12 cellular contexts compared by ENCODE assay signal in genomic region chr1:22709227-22709626, GRCh38. TPM values are rescaled to one million over a fixed set of nuclear protein-coding genes. Genes with fewer than 3 reads are reported as not detected.
DNase-seq lines count a peak whose midpoint lies in the region; ATAC-seq and TF ChIP-seq lines count a peak whose summit lies in the region.
"Had no signal": no experiment of that assay in that cellular context is flagged by ENCODE, and none has a peak within 500 bp of the region (broad histone marks: within the 10 kb centered on the region; RNA-seq: fewer than 3 reads in every experiment).

No MANE protein-coding gene starts in this region.

- peak; percentile 3 to 7 for DNase-seq in NCI-H526 (lab: John Stamatoyannopoulos, UW)
- DNase-seq in NCI-H526 treated with DMSO at 0.1 percent for 48 hours (lab: John Stamatoyannopoulos, UW) = no peak
- DNase-seq in epithelial cell of proximal tubule (ENCODE audit: low read depth) = no peak
- DNase-seq in retinal pigment epithelial cell (ENCODE audit: low read depth) = no peak
- no peak for DNase-seq in omental fat pad (ENCODE audit: low spot score)
- DNase-seq in NCI-H1092 treated with DMSO at 0.1 percent for 48 hours (lab: John Stamatoyannopoulos, UW) = no peak
- DNase-seq: activated CD4-positive, alpha-beta T cell treated with anti-CD3 and anti-CD28 coated beads for 48 hours; activated naive CD8-positive, alpha-beta T cell treated with anti-CD3 and anti-CD28 coated beads, Interleukin-2, amount 50 U/mL, for 24 hours; esophagus squamous epithelium; NCI-H187 treated with DMSO at 0.1 percent for 48 hours had no signal

- no peak overlapping the region for H3K4me3 ChIP-seq in OCI-LY3 (ENCODE audit: low read length)
- H3K4me3 ChIP-seq in epithelial cell of proximal tubule (ENCODE audit: low read depth, low read length) = no peak overlapping the region
- no peak overlapping the region for H3K4me3 ChIP-seq in retinal pigment epithelial cell (ENCODE audit: low read length)

- H3K9ac ChIP-seq in OCI-LY3 (ENCODE audit: low read length) = no peak overlapping the region

- no peaks in the 10 kb centered on the region for H3K9me3 ChIP-seq in OCI-LY3 (ENCODE audit: insufficient read depth, low read length)
- H3K9me3 ChIP-seq: esophagus squamous epithelium had no signal

- TF ChIP-seq CTCF in OCI-LY3 (IDR thresholded peaks at IDR 0.05; ENCODE audit: low read depth, low read length) (no peak), epithelial cell of proximal tubule (conservative IDR thresholded peaks at IDR 0.05; ENCODE audit: low read depth, low read length) (peak; percentile 52), retinal pigment epithelial cell (conservative IDR thresholded peaks at IDR 0.05; ENCODE audit: low read depth, low read length) (peak; percentile 61), omental fat pad (IDR thresholded peaks at IDR 0.05) (no peak)

- H3K4me1 ChIP-seq in OCI-LY3 (ENCODE audit: low read length) = peaks cover 49% of the 10 kb centered on the region

- H3K36me3 ChIP-seq in OCI-LY3 (replicated peaks; ENCODE audit: low read depth, low read length) = no peaks in the 10 kb centered on the region
- H3K36me3 ChIP-seq: esophagus squamous epithelium had no signal

- H3K27ac ChIP-seq in OCI-LY3 (ENCODE audit: low read length) = no peak overlapping the region
- H3K27ac ChIP-seq: esophagus squamous epithelium had no signal

- peaks cover 10% of the 10 kb centered on the region for H3K79me2 ChIP-seq in OCI-LY3 (ENCODE audit: low read length)

- H3K4me2 ChIP-seq in OCI-LY3 (ENCODE audit: low read length) = peak overlapping the region; percentile 44; the same call in 1 of the 2 replicates

- ATAC-seq in GM18868 (IDR thresholded peaks at IDR 0.05; ENCODE audit: unreplicated experiment) (no peak), omental fat pad (ENCODE audit: low FRiP score) (no peak)
- ATAC-seq: activated naive CD8-positive, alpha-beta T cell treated with anti-CD3 and anti-CD28 coated beads, Interleukin-2, amount 50 U/mL, for 24 hours had no signal

- H3K27me3 ChIP-seq in OCI-LY3 (ENCODE audit: low read depth, low read length) = peaks cover 23% of the 10 kb centered on the region

- H4K20me1 ChIP-seq in OCI-LY3 (ENCODE audit: insufficient read depth, low read length) = peaks cover 12% of the 10 kb centered on the region

- H2AFZ ChIP-seq in OCI-LY3 (ENCODE audit: low read depth, low read length) = no peak overlapping the region

RNA-seq across cellular contexts. Expression of gene EPHB2, which starts 1.4 kb away (rescaled TPM):
- total RNA-seq in epithelial cell of proximal tubule (47.8 and 93.6 TPM in 2 replicates), omental fat pad (1 to 10 TPM; 3.5 to 5.5 (median 4.7) TPM)

RNA-seq across cellular contexts. Expression of gene C1QB, which starts 56.2 kb away (rescaled TPM):
- total RNA-seq in epithelial cell of proximal tubule (not detected in 2 replicates), omental fat pad (1,000 to 10,000 TPM in 1 of 4 donors, 100 to 1,000 TPM in 3; 692 to 1,052 (median 953) TPM)

Comparison
In these comparisons a context has a peak if more than half of its experiments do, and no peak if none do; other contexts are left out.
1. DNase-seq: peak in NCI-H526 (2 of 2); none in NCI-H526 treated with DMSO at 0.1 percent for 48 hours (single experiment), epithelial cell of proximal tubule (single experiment), retinal pigment epithelial cell (single experiment), omental fat pad (single experiment) and NCI-H1092 treated with DMSO at 0.1 percent for 48 hours (single experiment).
2. CTCF ChIP-seq: peak in epithelial cell of proximal tubule (single experiment) and retinal pigment epithelial cell (single experiment); none in OCI-LY3 (single experiment) and omental fat pad (0 of 3).
3. RNA of gene C1QB, which starts 56.2 kb away (total RNA-seq): 692 to 1,052 TPM in omental fat pad; not detected in epithelial cell of proximal tubule; every median in the first group is over 100 times any median in the second.